Comparison of ENCODE assay signal across 8 cellular contexts in genomic region chr4:139082750-139083532, GRCh38.
A peak's percentile ranks its signal among the peaks of the same experiment; 100 is the strongest.
DNase-seq lines count a peak whose midpoint lies in the region; ATAC-seq and TF ChIP-seq lines count a peak whose summit lies in the region.

No MANE protein-coding gene starts in this region.

- H3K4me2 ChIP-seq in Loucy (ENCODE audit: low read depth, low read length, poor library complexity, severe bottlenecking) = peak overlapping the region; percentile 90

- H3K4me1 ChIP-seq in Loucy (ENCODE audit: insufficient read depth, low read length, poor library complexity, severe bottlenecking) (peaks cover 49% of the 10 kb centered on the region), RWPE2 (ENCODE audit: insufficient read depth, poor library complexity, severe bottlenecking) (peaks cover 20% of the 10 kb centered on the region)

- peak overlapping the region; percentile 96 for H3K27ac ChIP-seq in RWPE2 (ENCODE audit: poor library complexity, severe bottlenecking)

- H3K27me3 ChIP-seq in H7 (ENCODE audit: control insufficient read depth, insufficient read depth, low read length) = no peaks in the 10 kb centered on the region
- no peaks in the 10 kb centered on the region for H3K27me3 ChIP-seq in Loucy (ENCODE audit: insufficient read depth, low read length, poor library complexity, severe bottlenecking)
- H3K27me3 ChIP-seq in RWPE2 (ENCODE audit: insufficient read depth, poor library complexity, severe bottlenecking) = no peaks in the 10 kb centered on the region

- peaks cover 0 to 8% (median 0%) of the 10 kb centered on the region in 3 donors for H3K36me3 Mint-ChIP-seq in naive thymus-derived CD8-positive, alpha-beta T cell
- H3K36me3 Mint-ChIP-seq in stimulated activated naive B cell treated with anti-CD40 and anti-IgM and Interleukin-4, amounts not matched to agents 10 μg/mL and 1 μg/mL and 100 μg/mL, for 72 hours = peaks cover 8 to 13% of the 10 kb centered on the region in 2 donors

- H3K9me2 ChIP-seq in Loucy (replicated peaks; ENCODE audit: low read depth, low read length) = no peaks in the 10 kb centered on the region

- H3K79me2 ChIP-seq in Loucy (ENCODE audit: insufficient read depth, low read length) = peaks cover 56% of the 10 kb centered on the region

- H4K20me1 ChIP-seq in Loucy (ENCODE audit: insufficient read depth, low read length, poor library complexity, severe bottlenecking) = peaks cover 47% of the 10 kb centered on the region

- peak overlapping the region; percentile 92 for H3K4me3 ChIP-seq in H7 (ENCODE audit: insufficient read depth, low read depth, low read length)
- H3K4me3 ChIP-seq in Loucy (ENCODE audit: low read length, poor library complexity, severe bottlenecking) = peak overlapping the region; percentile 99
- peak overlapping the region; percentile 90 for H3K4me3 ChIP-seq in RWPE2 (ENCODE audit: severe bottlenecking)

- peak overlapping the region; percentile 99 for H3K9ac ChIP-seq in Loucy (ENCODE audit: low read depth, low read length, poor library complexity, severe bottlenecking)

- DNase-seq in ELR (ENCODE audit: low read depth) (peak; percentile 98), H7 (peak; percentile 89), RWPE2 (ENCODE audit: low spot score) (peak; percentile 92), fibroblast of peridontal ligament (ENCODE audit: extremely low read depth) (peak; percentile 97)
- peak; percentile 86 for DNase-seq in activated effector memory CD4-positive, alpha-beta T cell treated with Interleukin-2 at 50 U/mL for 16 hours
- peak; percentile 78 to 96 (median 93) for DNase-seq in naive thymus-derived CD8-positive, alpha-beta T cell
- DNase-seq in stimulated activated naive B cell treated with anti-CD40 and anti-IgM and Interleukin-4, amounts not matched to agents 10 μg/mL and 1 μg/mL and 100 μg/mL, for 72 hours = peak; percentile 93

- POLR2A ChIA-PET in naive thymus-derived CD8-positive, alpha-beta T cell (lab: Charles Lee) = interaction anchor here (0.6 to 4.6 kb wide), 17 partner anchors 10 to 1291 kb away, joined by 3 to 41 read pairs (median 4); partner anchors contain the start of genes NAA15, NDUFC1, NOCT and RAB33B

- peak; percentile 88 for ATAC-seq in RWPE2 (ENCODE audit: low read depth)
- ATAC-seq in naive thymus-derived CD8-positive, alpha-beta T cell = peak; percentile 79 to 81
- peak; percentile 84 to 86 for ATAC-seq in stimulated activated naive B cell treated with anti-CD40 and anti-IgM and Interleukin-4, amounts not matched to agents 10 μg/mL and 1 μg/mL and 100 μg/mL, for 72 hours (replicated peaks)

- peak overlapping the region; percentile 92; the same call in 1 of the 2 replicates for H2AFZ ChIP-seq in Loucy (ENCODE audit: low read length)

- peaks cover 14 to 58% (median 39%) of the 10 kb centered on the region in 4 donors for H3K4me1 Mint-ChIP-seq in naive thymus-derived CD8-positive, alpha-beta T cell
- H3K4me1 Mint-ChIP-seq in stimulated activated naive B cell treated with anti-CD40 and anti-IgM and Interleukin-4, amounts not matched to agents 10 μg/mL and 1 μg/mL and 100 μg/mL, for 72 hours = peaks cover 5 to 29% of the 10 kb centered on the region in 2 donors

- no peak for TF ChIP-seq CTCF in Loucy (conservative IDR thresholded peaks at IDR 0.05; ENCODE audit: low read length)
- TF ChIP-seq CTCF in RWPE2 (IDR thresholded peaks at IDR 0.05; ENCODE audit: poor library complexity, severe bottlenecking) = no peak

- no peaks in the 10 kb centered on the region for H3K9me3 ChIP-seq in Loucy (ENCODE audit: insufficient read depth, low read depth, low read length)
- no peaks in the 10 kb centered on the region for H3K9me3 ChIP-seq in RWPE2 (ENCODE audit: severe bottlenecking)

- no peaks in the 10 kb centered on the region for H3K36me3 ChIP-seq in H7 (replicated peaks; ENCODE audit: control insufficient read depth, insufficient read depth, low read length)
- no peaks in the 10 kb centered on the region for H3K36me3 ChIP-seq in Loucy (ENCODE audit: insufficient read depth, low read length)
- H3K36me3 ChIP-seq in RWPE2 (ENCODE audit: low read depth) = no peaks in the 10 kb centered on the region; the same call in 1 of the 2 replicates

- H3K27ac Mint-ChIP-seq in naive thymus-derived CD8-positive, alpha-beta T cell = peak overlapping the region; percentile 95 to 100 (median 97)
- peak overlapping the region; percentile 100 for H3K27ac Mint-ChIP-seq in stimulated activated naive B cell treated with anti-CD40 and anti-IgM and Interleukin-4, amounts not matched to agents 10 μg/mL and 1 μg/mL and 100 μg/mL, for 72 hours

- no peaks in the 10 kb centered on the region for H3K27me3 Mint-ChIP-seq in naive thymus-derived CD8-positive, alpha-beta T cell
- H3K27me3 Mint-ChIP-seq in stimulated activated naive B cell treated with anti-CD40 and anti-IgM and Interleukin-4, amounts not matched to agents 10 μg/mL and 1 μg/mL and 100 μg/mL, for 72 hours = no peaks in the 10 kb centered on the region

- H3F3A ChIP-seq in Loucy (ENCODE audit: low read depth) = peaks cover 9% of the 10 kb centered on the region

- no peaks in the 10 kb centered on the region for H3K9me3 Mint-ChIP-seq in naive thymus-derived CD8-positive, alpha-beta T cell
- no peaks in the 10 kb centered on the region for H3K9me3 Mint-ChIP-seq in stimulated activated naive B cell treated with anti-CD40 and anti-IgM and Interleukin-4, amounts not matched to agents 10 μg/mL and 1 μg/mL and 100 μg/mL, for 72 hours

- peak overlapping the region; percentile 81 to 100 (median 98) for H3K4me3 Mint-ChIP-seq in naive thymus-derived CD8-positive, alpha-beta T cell
- H3K4me3 Mint-ChIP-seq in stimulated activated naive B cell treated with anti-CD40 and anti-IgM and Interleukin-4, amounts not matched to agents 10 μg/mL and 1 μg/mL and 100 μg/mL, for 72 hours = peak overlapping the region; percentile 98 to 100

Comparison
In these comparisons a context has a peak if more than half of its experiments do, and no peak if none do; other contexts are left out.
1. Peak in every context shown above with its lines: DNase-seq, ATAC-seq, H3K4me3 ChIP-seq and H3K27ac ChIP-seq.